In genomic region chr1:113978863-113979702, GRCh38 we compare ENCODE assay signal across 8 cellular contexts. TPM values are rescaled to one million over a fixed set of nuclear protein-coding genes. Genes with fewer than 3 reads are reported as not detected.
DNase-seq lines count a peak whose midpoint lies in the region; ATAC-seq and TF ChIP-seq lines count a peak whose summit lies in the region.

Gene OLFML3, plus strand, starts transcription at chr1:113979474. Its CDS starts 43 bp downstream, at chr1:113979517.

- ATAC-seq in naive thymus-derived CD4-positive, alpha-beta T cell = peak; percentile 60
- no peak for ATAC-seq in GM21528 (IDR thresholded peaks at IDR 0.05; ENCODE audit: low FRiP score, unreplicated experiment)

- no peak within 1 kb of the TSS for H3K4me3 Mint-ChIP-seq in naive thymus-derived CD4-positive, alpha-beta T cell

- peak; percentile 81 for DNase-seq in DMS53 treated with DMSO at 0.1 percent for 48 hours (lab: John Stamatoyannopoulos, UW; ENCODE audit: unreplicated experiment)
- DNase-seq in HS-27A (ENCODE audit: low read depth) = peak; percentile 84
- peak; percentile 80 for DNase-seq in NCI-H82 treated with DMSO at 0.1 percent for 48 hours (lab: John Stamatoyannopoulos, UW; ENCODE audit: unreplicated experiment)
- peak; percentile 39 for DNase-seq in activated T-cell treated with anti-CD3 and anti-CD28 coated beads for 48 hours (ENCODE audit: low read depth)
- DNase-seq in fibroblast of pulmonary artery (ENCODE audit: low read depth) = peak; percentile 96
- DNase-seq in naive thymus-derived CD4-positive, alpha-beta T cell = peak in 5 of 9 donors; percentile 11 to 28 (median 17)
- DNase-seq in substantia nigra (lab: John Stamatoyannopoulos, UW) = peak in 40 of 49 donors; percentile 28 to 84 (median 66)

- H3K27me3 ChIP-seq in naive thymus-derived CD4-positive, alpha-beta T cell (ENCODE audit: control insufficient read depth in 2 of 2, insufficient read depth in 2 of 2, low read length in 2 of 2) = no peaks in the 10 kb centered on the region

- H3K27me3 Mint-ChIP-seq in naive thymus-derived CD4-positive, alpha-beta T cell = no peaks in the 10 kb centered on the region

- H3K36me3 Mint-ChIP-seq in naive thymus-derived CD4-positive, alpha-beta T cell = peaks cover 0 to 8% (median 4%) of the 10 kb centered on the region in 5 donors

- H3K27ac Mint-ChIP-seq in naive thymus-derived CD4-positive, alpha-beta T cell = peak within 1 kb of the TSS in 7 of 9 donors; percentile 31 to 48 (median 40)

- no peaks in the 10 kb centered on the region for H3K9me3 Mint-ChIP-seq in naive thymus-derived CD4-positive, alpha-beta T cell

- peak; percentile 86 for TF ChIP-seq CTCF in fibroblast of pulmonary artery (IDR thresholded peaks at IDR 0.05; ENCODE audit: low read length, missing control alignments)

- POLR2A ChIA-PET in naive thymus-derived CD4-positive, alpha-beta T cell (lab: Charles Lee) = no interaction called here

- peaks cover 0 to 13% (median 0%) of the 10 kb centered on the region in 3 experiments for H3K36me3 ChIP-seq in naive thymus-derived CD4-positive, alpha-beta T cell (ENCODE audit: control insufficient read depth in 2 of 3, insufficient read depth in 3 of 3, low read length in 3 of 3)

- peaks cover 24 to 49% (median 35%) of the 10 kb centered on the region in 7 donors for H3K4me1 Mint-ChIP-seq in naive thymus-derived CD4-positive, alpha-beta T cell

- H3K27ac ChIP-seq in naive thymus-derived CD4-positive, alpha-beta T cell (ENCODE audit: low read depth, low read length) = no peak within 1 kb of the TSS
- peak within 1 kb of the TSS; percentile 39 for H3K27ac ChIP-seq in substantia nigra (ENCODE audit: low read depth, low read length, poor library complexity, severe bottlenecking)

- H3K4me1 ChIP-seq in naive thymus-derived CD4-positive, alpha-beta T cell (ENCODE audit: control insufficient read depth in 2 of 2, insufficient read depth in 2 of 2, low read length in 2 of 2) = peaks cover 0 to 11% of the 10 kb centered on the region in 2 donors

- intact Hi-C loops in naive thymus-derived CD4-positive, alpha-beta T cell (cut with micrococcal nuclease) = loop anchor here (1.0 to 10.0 kb wide), 9 partner anchors 49 to 838 kb away; partner anchors contain the start of gene DENND2C (in 1 of the 2)

- H3K9me3 ChIP-seq in naive thymus-derived CD4-positive, alpha-beta T cell (ENCODE audit: control insufficient read depth in 2 of 3, low read length in 3 of 3) = no peaks in the 10 kb centered on the region

- CTCF ChIA-PET in naive thymus-derived CD4-positive, alpha-beta T cell (lab: Charles Lee) = interaction anchor here (0.6 to 1.5 kb wide), 10 partner anchors 17 to 951 kb away, joined by 3 to 9 read pairs (median 4); partner anchors contain the start of gene HIPK1

- peak within 1 kb of the TSS; percentile 57 for H3K4me3 ChIP-seq in fibroblast of pulmonary artery (replicated peaks; ENCODE audit: low read depth, low read length)
- H3K4me3 ChIP-seq in naive thymus-derived CD4-positive, alpha-beta T cell (ENCODE audit: low read length) = no peak within 1 kb of the TSS

RNA-seq across cellular contexts. Expression of gene OLFML3, which starts in this region (rescaled TPM):
- total RNA-seq in naive thymus-derived CD4-positive, alpha-beta T cell = 1 to 10 TPM in 3 of 5 experiments, under 1 TPM in 2; 0.24 to 1.8 (median 1.1) TPM
- polyA plus RNA-seq in naive thymus-derived CD4-positive, alpha-beta T cell = not detected

Comparison
In these comparisons a context has a peak if more than half of its experiments do, and no peak if none do; other contexts are left out.
1. DNase-seq: peak in every context shown above with its lines; median percentile 96 in fibroblast of pulmonary artery; 84 in HS-27A; 81 in DMS53 treated with DMSO at 0.1 percent for 48 hours; 80 in NCI-H82 treated with DMSO at 0.1 percent for 48 hours; 66 in substantia nigra; 39 in activated T-cell treated with anti-CD3 and anti-CD28 coated beads for 48 hours; 17 in naive thymus-derived CD4-positive, alpha-beta T cell.